ENCODE assay signal across 29 cellular contexts in the genomic region with DNA sequence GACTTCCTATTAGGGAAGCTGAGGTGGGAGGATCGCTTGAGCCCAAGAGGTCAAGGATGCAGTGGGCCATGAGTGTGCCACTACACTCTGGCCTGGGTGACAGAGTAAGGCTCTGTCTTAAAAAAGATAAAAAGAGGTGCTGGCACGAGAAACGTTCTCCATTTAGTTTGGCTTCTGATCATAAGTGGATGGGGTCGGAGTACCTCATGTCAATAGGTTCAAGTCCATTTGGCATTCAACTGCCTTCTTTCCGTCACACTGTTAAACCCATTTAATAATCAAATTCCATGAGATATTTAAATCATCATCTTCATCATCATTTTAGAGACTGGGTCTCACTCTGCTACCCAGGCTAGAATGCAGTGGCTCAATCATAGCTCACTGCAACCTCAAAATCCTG.
"Had no signal": no experiment of that assay in that cellular context is flagged by ENCODE, and none has a peak within 500 bp of the region (broad histone marks: within the 10 kb centered on the region; RNA-seq: fewer than 3 reads in every experiment).

No MANE protein-coding gene starts in this region.

- H3K36me3 Mint-ChIP-seq: natural killer cell treated with Interleukin-12 subunit alpha and Interleukin-12 subunit beta and Interleukin-15 and Interleukin-18, amount 100 ng/mL, for 72 hours had no signal

- H3K9me3 ChIP-seq: neutrophil, ovary, psoas muscle, stomach, thoracic aorta, thyroid gland, tibial nerve, upper lobe of right lung, uterus had no signal

- H3K36me3 ChIP-seq: ovary, thoracic aorta, thyroid gland, uterus had no signal

- H2AFZ ChIP-seq: parathyroid adenoma had no signal

- ATAC-seq: naive thymus-derived CD8-positive, alpha-beta T cell; natural killer cell treated with Interleukin-12 subunit alpha and Interleukin-12 subunit beta and Interleukin-15 and Interleukin-18, amount 100 ng/mL, for 72 hours; psoas muscle; right cardiac atrium; sciatic nerve; stimulated activated effector memory CD8-positive, alpha-beta T cell treated with anti-CD3 and anti-CD28 coated beads, Interleukin-12 subunit alpha, Interleukin-12 subunit beta, amount 100 ng/mL, for 72 hours; stimulated activated naive B cell treated with anti-CD40 and anti-IgM and Interleukin-4, amounts not matched to agents 10 μg/mL and 1 μg/mL and 100 μg/mL, for 72 hours; upper lobe of right lung had no signal

- H3K9ac ChIP-seq: parathyroid adenoma had no signal

- H3K27ac Mint-ChIP-seq: naive B cell; natural killer cell treated with Interleukin-12 subunit alpha and Interleukin-12 subunit beta and Interleukin-15 and Interleukin-18, amount 100 ng/mL, for 72 hours; nephron progenitor cell; progenitor cell of endocrine pancreas; stimulated activated effector memory CD8-positive, alpha-beta T cell treated with anti-CD3 and anti-CD28 coated beads, Interleukin-12 subunit alpha, Interleukin-12 subunit beta, amount 100 ng/mL, for 72 hours; stimulated activated naive B cell treated with anti-CD40 and anti-IgM and Interleukin-4, amounts not matched to agents 10 μg/mL and 1 μg/mL and 100 μg/mL, for 72 hours; stimulated activated naive CD8-positive, alpha-beta T cell treated with anti-CD3 and anti-CD28 coated beads, Interleukin-15, Interleukin-2, amounts not matched to agents 100 ng/mL and 50 ng/mL, for 24 hours; type B pancreatic cell had no signal

- H3K9me3 Mint-ChIP-seq: naive B cell; naive thymus-derived CD8-positive, alpha-beta T cell; natural killer cell treated with Interleukin-12 subunit alpha and Interleukin-12 subunit beta and Interleukin-15 and Interleukin-18, amount 100 ng/mL, for 72 hours; nephron progenitor cell; neural crest cell; stimulated activated effector memory CD8-positive, alpha-beta T cell treated with anti-CD3 and anti-CD28 coated beads, Interleukin-12 subunit alpha, Interleukin-12 subunit beta, amount 100 ng/mL, for 72 hours; stimulated activated naive B cell treated with anti-CD40 and anti-IgM and Interleukin-4, amounts not matched to agents 10 μg/mL and 1 μg/mL and 100 μg/mL, for 72 hours; stimulated activated naive CD8-positive, alpha-beta T cell treated with anti-CD3 and anti-CD28 coated beads, Interleukin-15, Interleukin-2, amounts not matched to agents 100 ng/mL and 50 ng/mL, for 24 hours; type B pancreatic cell had no signal

- H3K27me3 Mint-ChIP-seq: naive B cell; naive thymus-derived CD8-positive, alpha-beta T cell; natural killer cell treated with Interleukin-12 subunit alpha and Interleukin-12 subunit beta and Interleukin-15 and Interleukin-18, amount 100 ng/mL, for 72 hours; progenitor cell of endocrine pancreas; stimulated activated naive B cell treated with anti-CD40 and anti-IgM and Interleukin-4, amounts not matched to agents 10 μg/mL and 1 μg/mL and 100 μg/mL, for 72 hours; stimulated activated naive CD8-positive, alpha-beta T cell treated with anti-CD3 and anti-CD28 coated beads, Interleukin-15, Interleukin-2, amounts not matched to agents 100 ng/mL and 50 ng/mL, for 24 hours; type B pancreatic cell had no signal

- H3K4me1 Mint-ChIP-seq: nephron progenitor cell had no signal

- H3K4me3 ChIP-seq: ovary, psoas muscle, skin epidermis, stomach, thoracic aorta, thyroid gland, tibial nerve, upper lobe of right lung, uterus had no signal

- H3K4me1 ChIP-seq: parathyroid adenoma, uterus had no signal

- DNase-seq: naive B cell; naive thymus-derived CD8-positive, alpha-beta T cell; nephron progenitor cell; occipital lobe; ovary; psoas muscle; right cardiac atrium; stimulated activated CD4-positive, alpha-beta T cell treated with anti-CD3 and anti-CD28 coated beads, Interleukin-15, amount 100 ng/mL, for 24 hours; stimulated activated CD4-positive, alpha-beta T cell treated with anti-CD3 and anti-CD28 coated beads, Interleukin-2, amount 100 ng/mL, for 24 hours; stimulated activated CD4-positive, alpha-beta T cell treated with anti-CD3 and anti-CD28 coated beads, Interleukin-2, amount 100 ng/mL, for 48 hours; stimulated activated CD4-positive, alpha-beta T cell treated with anti-CD3 and anti-CD28 coated beads, Interleukin-4, amount 100 ng/mL, for 24 hours; stimulated activated naive B cell treated with anti-CD40 and anti-IgM and Interleukin-4, amounts not matched to agents 10 μg/mL and 1 μg/mL and 100 μg/mL, for 72 hours; stimulated activated naive CD4-positive, alpha-beta T cell treated with Interleukin-2 at 50 U/mL for 16 hours; stomach; thyroid gland; upper lobe of right lung; uterus had no signal

- H3K4me3 Mint-ChIP-seq: naive thymus-derived CD8-positive, alpha-beta T cell; natural killer cell treated with Interleukin-12 subunit alpha and Interleukin-12 subunit beta and Interleukin-15 and Interleukin-18, amount 100 ng/mL, for 72 hours; nephron progenitor cell; neural crest cell; stimulated activated effector memory CD8-positive, alpha-beta T cell treated with anti-CD3 and anti-CD28 coated beads, Interleukin-12 subunit alpha, Interleukin-12 subunit beta, amount 100 ng/mL, for 72 hours; stimulated activated naive B cell treated with anti-CD40 and anti-IgM and Interleukin-4, amounts not matched to agents 10 μg/mL and 1 μg/mL and 100 μg/mL, for 72 hours; stimulated activated naive CD8-positive, alpha-beta T cell treated with anti-CD3 and anti-CD28 coated beads, Interleukin-15, Interleukin-2, amounts not matched to agents 100 ng/mL and 50 ng/mL, for 24 hours; type B pancreatic cell had no signal

- H3K27me3 ChIP-seq: neutrophil, ovary, stomach, thyroid gland, tibial nerve, upper lobe of right lung, uterus had no signal

- H3K27ac ChIP-seq: neutrophil, ovary, parathyroid adenoma, psoas muscle, skin epidermis, stomach, thoracic aorta, thyroid gland, tibial nerve, upper lobe of right lung, uterus had no signal
